15 cellular contexts compared by ENCODE assay signal in genomic region chr10:34194259-34194658, GRCh38.
DNase-seq lines count a peak whose midpoint lies in the region; ATAC-seq and TF ChIP-seq lines count a peak whose summit lies in the region.
"Had no signal": no experiment of that assay in that cellular context is flagged by ENCODE, and none has a peak within 500 bp of the region (broad histone marks: within the 10 kb centered on the region; RNA-seq: fewer than 3 reads in every experiment).

No MANE protein-coding gene starts in this region.

- H2BK15ac ChIP-seq in mesenchymal stem cell (ENCODE audit: low read depth, poor library complexity, severe bottlenecking), result no peak overlapping the region

- H3K14ac ChIP-seq in mesenchymal stem cell (ENCODE audit: low read length in 2 of 2), result no peak overlapping the region

- H3K9me3 ChIP-seq in mesenchymal stem cell (ENCODE audit: control insufficient read depth, low read length), result no peaks in the 10 kb centered on the region
- H3K9me3 ChIP-seq in right lobe of liver, result no peaks in the 10 kb centered on the region
- H3K9me3 ChIP-seq: BLaER1, vagina had no signal

- peaks cover 2% of the 10 kb centered on the region for H3K4me1 ChIP-seq in mesenchymal stem cell (ENCODE audit: control insufficient read depth, insufficient read depth, low read depth, low read length)
- H3K4me1 ChIP-seq in right lobe of liver, result no peaks in the 10 kb centered on the region

- intact Hi-C loops in right lobe of liver (cut with DNase I), result no loop called here

- H3K36me3 ChIP-seq in mesenchymal stem cell (ENCODE audit: control insufficient read depth in 1 of 2, insufficient read depth in 2 of 2, low read depth in 1 of 2, low read length in 2 of 2), result peaks cover 0 to 3% of the 10 kb centered on the region in 2 experiments
- no peaks in the 10 kb centered on the region for H3K36me3 ChIP-seq in right lobe of liver
- H3K36me3 ChIP-seq: BLaER1, vagina had no signal

- H3K27me3 ChIP-seq in mesenchymal stem cell (ENCODE audit: control insufficient read depth in 1 of 2, insufficient read depth in 1 of 2, low read length in 2 of 2) (no peaks in the 10 kb centered on the region), right lobe of liver (no peaks in the 10 kb centered on the region)
- H3K27me3 ChIP-seq: BLaER1, vagina had no signal

- peak; percentile 44 for DNase-seq in AG09309 (ENCODE audit: low read depth)
- peak; percentile 63 for DNase-seq in LHCN-M2 (ENCODE audit: low read depth)
- peak; percentile 84 for DNase-seq in choroid plexus epithelial cell (ENCODE audit: low read depth)
- peak; percentile 90 for DNase-seq in mesenchymal stem cell
- no peak for DNase-seq in RPMI8226
- no peak for DNase-seq in right lobe of liver
- DNase-seq: activated naive CD4-positive, alpha-beta T cell; erythroblast; Kasumi-1; NCI-H187 treated with DMSO at 0.1 percent for 48 hours; stimulated activated naive B cell treated with anti-CD40 and anti-IgM and Interleukin-4, amounts not matched to agents 10 μg/mL and 1 μg/mL and 100 μg/mL, for 72 hours had no signal

- no peak overlapping the region for H3K18ac ChIP-seq in mesenchymal stem cell (ENCODE audit: low read depth in 1 of 2, low read length in 2 of 2)

- H3K79me1 ChIP-seq in mesenchymal stem cell (replicated peaks; ENCODE audit: low read length, poor library complexity, severe bottlenecking), result peaks cover 24% of the 10 kb centered on the region

- H2BK12ac ChIP-seq in mesenchymal stem cell (ENCODE audit: low read length in 2 of 2), result no peak overlapping the region

- H2AFZ ChIP-seq in mesenchymal stem cell (ENCODE audit: low read depth, low read length), result no peak overlapping the region

- WGBS in mesenchymal stem cell, result 0% methylated on average over 1 of the region's 6 CpGs
- WGBS in right lobe of liver (ENCODE audit: insufficient coverage, low coverage, low lambda C conversion rate, missing lambda C conversion rate), result 48% methylated on average over 6 of the region's 6 CpGs

- peak overlapping the region; percentile 54 for H3K9ac ChIP-seq in mesenchymal stem cell (ENCODE audit: low read length)
- H3K9ac ChIP-seq: BLaER1 had no signal

- no peak overlapping the region for H2BK120ac ChIP-seq in mesenchymal stem cell (ENCODE audit: low read depth, low read length)

- no peak overlapping the region for H2BK5ac ChIP-seq in mesenchymal stem cell (ENCODE audit: low read depth, low read length, poor library complexity, severe bottlenecking)

- no peak overlapping the region for H4K91ac ChIP-seq in mesenchymal stem cell (ENCODE audit: low read length)

- no peak for TF ChIP-seq CTCF in AG09309 (IDR thresholded peaks at IDR 0.05; ENCODE audit: control insufficient read depth, insufficient read depth, low read depth, low read length, missing control alignments)
- no peak for TF ChIP-seq CTCF in choroid plexus epithelial cell (conservative IDR thresholded peaks at IDR 0.05; ENCODE audit: low read depth, low read length)
- TF ChIP-seq CTCF in right lobe of liver (IDR thresholded peaks at IDR 0.05), result no peak

- no peak overlapping the region for H3K27ac ChIP-seq in mesenchymal stem cell (ENCODE audit: low read length, poor library complexity, severe bottlenecking)
- H3K27ac ChIP-seq in right lobe of liver, result no peak overlapping the region
- H3K27ac ChIP-seq: BLaER1, vagina had no signal

- no peak for ATAC-seq in GM21447 (IDR thresholded peaks at IDR 0.05; ENCODE audit: unreplicated experiment)
- no peak for ATAC-seq in right lobe of liver
- no peak for ATAC-seq in HG03460 (IDR thresholded peaks at IDR 0.05; ENCODE audit: unreplicated experiment)
- ATAC-seq: stimulated activated naive B cell treated with anti-CD40 and anti-IgM and Interleukin-4, amounts not matched to agents 10 μg/mL and 1 μg/mL and 100 μg/mL, for 72 hours had no signal

- H2AK5ac ChIP-seq in mesenchymal stem cell (ENCODE audit: low read length, severe bottlenecking), result no peak overlapping the region

- H4K8ac ChIP-seq in mesenchymal stem cell (ENCODE audit: low read length), result no peak overlapping the region

- H3K23ac ChIP-seq in mesenchymal stem cell (ENCODE audit: low read length in 2 of 2), result no peak overlapping the region

- no peak overlapping the region for H3K4me3 ChIP-seq in AG09309 (ENCODE audit: control insufficient read depth, low read depth, low read length)
- H3K4me3 ChIP-seq in choroid plexus epithelial cell (ENCODE audit: low read depth, low read length), result no peak overlapping the region
- peak overlapping the region in 1 of 2 experiments; percentile 43 for H3K4me3 ChIP-seq in mesenchymal stem cell (ENCODE audit: insufficient read depth in 1 of 2, low read depth in 1 of 2, low read length in 2 of 2)
- no peak overlapping the region for H3K4me3 ChIP-seq in right lobe of liver
- H3K4me3 ChIP-seq: BLaER1, vagina had no signal

- no peak overlapping the region for H3K4me2 ChIP-seq in mesenchymal stem cell (ENCODE audit: low read length, poor library complexity, severe bottlenecking)
- H3K4me2 ChIP-seq: BLaER1 had no signal

- no peak overlapping the region for H3K4ac ChIP-seq in mesenchymal stem cell (ENCODE audit: low read depth in 1 of 2, low read length in 2 of 2)

- no peak for TF ChIP-seq POLR2A in right lobe of liver (IDR thresholded peaks at IDR 0.05)

Comparison
In these comparisons a context has a peak if more than half of its experiments do, and no peak if none do; other contexts are left out.
1. DNase-seq: peak in AG09309 (single experiment), LHCN-M2 (single experiment), choroid plexus epithelial cell (single experiment) and mesenchymal stem cell (single experiment); none in RPMI8226 (single experiment) and right lobe of liver (0 of 3).